In the genomic region with DNA sequence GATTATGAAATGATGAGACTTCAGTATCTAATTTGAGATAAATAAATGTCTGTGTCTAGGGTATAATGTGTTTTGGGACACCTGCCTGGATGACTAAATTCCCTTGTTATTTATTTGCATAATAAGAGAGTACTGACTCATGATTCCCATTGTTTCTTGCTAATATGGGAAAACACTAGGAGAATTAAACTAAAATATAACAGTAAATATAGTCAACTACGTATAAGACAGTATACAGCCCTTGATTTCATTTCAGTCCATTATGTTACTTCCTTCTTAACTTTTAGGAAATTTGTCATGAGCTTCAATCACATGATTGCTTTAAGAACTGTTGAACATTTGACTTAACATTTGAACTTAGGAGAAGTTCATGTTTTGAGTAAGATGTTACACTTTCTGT, we compare ENCODE assay signal across 12 cellular contexts.
DNase-seq lines count a peak whose midpoint lies in the region; ATAC-seq and TF ChIP-seq lines count a peak whose summit lies in the region.
"Had no signal": no experiment of that assay in that cellular context is flagged by ENCODE, and none has a peak within 500 bp of the region (broad histone marks: within the 10 kb centered on the region; RNA-seq: fewer than 3 reads in every experiment).

No MANE protein-coding gene starts in this region.

- H3K27ac ChIP-seq in transverse colon = peak overlapping the region in 2 of 4 donors; percentile 12 to 32
- H3K27ac ChIP-seq: right atrium auricular region, SJCRH30 had no signal

- H3K27me3 ChIP-seq in transverse colon = no peaks in the 10 kb centered on the region
- H3K27me3 ChIP-seq: MG63, right atrium auricular region, SJCRH30 had no signal

- 50 to 59% methylated on average over 1 of the region's 1 CpG for WGBS in transverse colon (ENCODE audit: low coverage in 1 of 2), 2 donors

- ATAC-seq in GM21515 (IDR thresholded peaks at IDR 0.05; ENCODE audit: unreplicated experiment) = no peak

- H3K9me3 Mint-ChIP-seq in HFFc6 = no peaks in the 10 kb centered on the region

- TF ChIP-seq POLR2A in transverse colon (IDR thresholded peaks at IDR 0.05) = no peak

- no peaks in the 10 kb centered on the region for H3K9me3 ChIP-seq in transverse colon
- H3K9me3 ChIP-seq: MG63, right atrium auricular region, SJCRH30 had no signal

- H3K27me3 Mint-ChIP-seq in HFFc6 (ENCODE audit: insufficient read depth) = no peaks in the 10 kb centered on the region

- H3K4me1 ChIP-seq in transverse colon = no peaks in the 10 kb centered on the region
- H3K4me1 ChIP-seq: right atrium auricular region had no signal

- intact Hi-C loops in transverse colon (cut with DNase I; ENCODE audit: low total_unique reads) = no loop called here

- H3K4me3 ChIP-seq in astrocyte of the spinal cord (ENCODE audit: low read depth, low read length) = no peak overlapping the region
- no peak overlapping the region for H3K4me3 ChIP-seq in transverse colon
- H3K4me3 ChIP-seq: MG63, right atrium auricular region, SJCRH30 had no signal

- in situ Hi-C loops in astrocyte of the spinal cord (cut with HindIII; ENCODE audit: low sequenced_read_pairs) = no loop called here
- in situ Hi-C loops in transverse colon (cut with MboI; ENCODE audit: low pct_ligation_motif_present in 1 of 4, low pct_unique_long_range_greater_than_20kb in 1 of 4, low sequenced_read_pairs in 3 of 4) = no loop called here
- in situ Hi-C loops in GM13977 (cut with MboI; ENCODE audit: low pct_unique_long_range_greater_than_20kb, low sequenced_read_pairs, unreplicated experiment) = no loop called here

- no peak overlapping the region for H3K4me3 Mint-ChIP-seq in HFFc6

- peaks cover 13% of the 10 kb centered on the region for H3K36me3 Mint-ChIP-seq in HFFc6 (ENCODE audit: low read depth)

- peaks cover 23% of the 10 kb centered on the region for H3K4me1 Mint-ChIP-seq in HFFc6 (ENCODE audit: low read depth)

- H3K36me3 ChIP-seq in transverse colon = peaks cover 0 to 16% (median 5%) of the 10 kb centered on the region in 4 donors

- DNase-seq in AML-193 (lab: John Stamatoyannopoulos, UW) (peak; percentile 69 to 77), HFFc6 (no peak), astrocyte of the spinal cord (ENCODE audit: low read depth, low spot score) (peak; percentile 23), lung microvascular endothelial cell (ENCODE audit: low read depth in 2 of 2) (peak; percentile 61 to 88), transverse colon (no peak), C1 segment of cervical spinal cord (lab: John Stamatoyannopoulos, UW) (no peak), GM13977 (ENCODE audit: low spot score) (no peak)
- DNase-seq: MG63, NCI-H446 treated with DMSO at 0.1 percent for 48 hours, SJCRH30 had no signal

- TF ChIP-seq EP300 in transverse colon (IDR thresholded peaks at IDR 0.05; ENCODE audit: low read depth) = no peak

- TF ChIP-seq CTCF in HFFc6 (IDR thresholded peaks at IDR 0.05) (no peak), astrocyte of the spinal cord (IDR thresholded peaks at IDR 0.05; ENCODE audit: low read depth, low read length) (no peak), transverse colon (IDR thresholded peaks at IDR 0.05) (no peak), GM13977 (IDR thresholded peaks at IDR 0.05; ENCODE audit: extremely low read depth, insufficient read depth, missing control alignments) (no peak)

- H3K27ac Mint-ChIP-seq in HFFc6 = peak overlapping the region; percentile 36; the same call in 1 of the 2 replicates

Comparison
In these comparisons a context has a peak if more than half of its experiments do, and no peak if none do; other contexts are left out.
1. DNase-seq: peak in AML-193 (2 of 2), astrocyte of the spinal cord (single experiment) and lung microvascular endothelial cell (2 of 2); none in HFFc6 (single experiment), transverse colon (single experiment), C1 segment of cervical spinal cord (0 of 14) and GM13977 (single experiment).